Comparison of ENCODE assay signal across 18 cellular contexts in the genomic region with DNA sequence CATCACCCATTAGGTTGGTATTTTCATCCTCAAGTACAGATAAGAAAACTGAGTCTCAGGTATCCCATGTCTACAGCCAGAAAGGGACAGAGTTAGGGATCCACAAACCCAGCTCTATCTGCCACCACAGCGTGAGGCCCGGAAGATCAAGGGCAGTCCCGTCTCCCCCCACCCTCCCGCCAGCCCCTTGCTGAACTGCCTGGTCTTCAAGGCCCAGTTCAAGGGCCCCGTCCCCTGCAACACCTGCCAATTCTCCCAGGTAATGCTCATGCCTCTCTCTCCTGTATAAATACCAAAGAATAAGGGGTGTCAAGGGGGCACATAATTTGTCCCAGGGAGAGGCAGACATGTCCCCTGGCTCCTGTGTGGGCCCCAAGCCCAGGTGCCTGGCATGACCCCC. TPM values are rescaled to one million over a fixed set of nuclear protein-coding genes. Genes with fewer than 3 reads are reported as not detected.
DNase-seq lines count a peak whose midpoint lies in the region; ATAC-seq and TF ChIP-seq lines count a peak whose summit lies in the region.
"Had no signal": no experiment of that assay in that cellular context is flagged by ENCODE, and none has a peak within 500 bp of the region (broad histone marks: within the 10 kb centered on the region; RNA-seq: fewer than 3 reads in every experiment).

No MANE protein-coding gene starts in this region.

- H3K4me3 Mint-ChIP-seq in CD4-positive, alpha-beta memory T cell = no peak overlapping the region
- H3K4me3 Mint-ChIP-seq: B cell; CD8-positive, alpha-beta T cell had no signal

- no peaks in the 10 kb centered on the region for H3K9me2 ChIP-seq in MM.1S (replicated peaks; ENCODE audit: insufficient read depth, low read length)

- TF ChIP-seq CTCF in MM.1S (IDR thresholded peaks at IDR 0.05; ENCODE audit: low read length) (no peak), lower lobe of right lung (IDR thresholded peaks at IDR 0.05) (no peak), sigmoid colon (IDR thresholded peaks at IDR 0.05) (no peak)

- peak overlapping the region; percentile 91 for H3K4me2 ChIP-seq in MM.1S (ENCODE audit: low read depth, low read length)

- H3K4me1 ChIP-seq in MM.1S (ENCODE audit: low read length) (peaks cover 22% of the 10 kb centered on the region), lower lobe of right lung (no peaks in the 10 kb centered on the region), sigmoid colon (no peaks in the 10 kb centered on the region)
- no peaks in the 10 kb centered on the region for H3K4me1 ChIP-seq in CD4-positive, alpha-beta memory T cell (ENCODE audit: insufficient read depth, low read length)
- H3K4me1 ChIP-seq: Caco-2 had no signal

- no peak overlapping the region; the same call in 1 of the 2 replicates for H3K9ac ChIP-seq in MM.1S (ENCODE audit: low read length)
- H3K9ac ChIP-seq: GM23248 had no signal

- ATAC-seq in left ventricle myocardium superior = no peak
- ATAC-seq in lower lobe of right lung = peak; percentile 4 to 14
- ATAC-seq: CD8-positive, alpha-beta T cell; HCT116 had no signal

- H3K36me3 ChIP-seq in MM.1S (replicated peaks; ENCODE audit: insufficient read depth, low read length) = no peaks in the 10 kb centered on the region
- no peaks in the 10 kb centered on the region for H3K36me3 ChIP-seq in lower lobe of right lung
- H3K36me3 ChIP-seq in sigmoid colon = no peaks in the 10 kb centered on the region
- no peaks in the 10 kb centered on the region for H3K36me3 ChIP-seq in CD4-positive, alpha-beta memory T cell (ENCODE audit: insufficient read depth, low read length)

- no peaks in the 10 kb centered on the region for H3K4me1 Mint-ChIP-seq in CD4-positive, alpha-beta memory T cell
- H3K4me1 Mint-ChIP-seq: B cell had no signal

- no peaks in the 10 kb centered on the region for H3K9me3 Mint-ChIP-seq in CD4-positive, alpha-beta memory T cell
- H3K9me3 Mint-ChIP-seq: CD8-positive, alpha-beta T cell had no signal

- H3K4me3 ChIP-seq in MM.1S (ENCODE audit: low read length) (no peak overlapping the region), lower lobe of right lung (no peak overlapping the region), sigmoid colon (no peak overlapping the region)
- no peak overlapping the region for H3K4me3 ChIP-seq in CD4-positive, alpha-beta memory T cell (ENCODE audit: low read length in 2 of 2)
- H3K4me3 ChIP-seq: GM23248 had no signal

- no peaks in the 10 kb centered on the region for H3K79me2 ChIP-seq in MM.1S (ENCODE audit: low read length)

- H3K9me3 ChIP-seq in MM.1S (replicated peaks; ENCODE audit: insufficient read depth, low read length) = no peaks in the 10 kb centered on the region
- H3K9me3 ChIP-seq in lower lobe of right lung = no peaks in the 10 kb centered on the region
- H3K9me3 ChIP-seq in sigmoid colon = no peaks in the 10 kb centered on the region
- no peaks in the 10 kb centered on the region for H3K9me3 ChIP-seq in CD4-positive, alpha-beta memory T cell (ENCODE audit: control insufficient read depth in 1 of 2, low read length in 2 of 2)
- H3K9me3 ChIP-seq: Caco-2 had no signal

- H4K20me1 ChIP-seq in MM.1S (ENCODE audit: insufficient read depth, low read length) = no peaks in the 10 kb centered on the region

- CTCF ChIA-PET in CD4-positive, alpha-beta memory T cell (lab: Charles Lee; ENCODE audit: partially characterized antibody) = no interaction called here

- TF ChIP-seq EP300 in sigmoid colon (IDR thresholded peaks at IDR 0.05) = no peak

- peaks cover 19 to 25% of the 10 kb centered on the region in 2 donors for H3K27me3 Mint-ChIP-seq in CD4-positive, alpha-beta memory T cell

- WGBS in sigmoid colon, 2 donors = 94 to 95% methylated on average over 5 of the region's 5 CpGs

- H3K27ac ChIP-seq in MM.1S (ENCODE audit: low read length) (peak overlapping the region; percentile 94), lower lobe of right lung (no peak overlapping the region), sigmoid colon (no peak overlapping the region)
- H3K27ac ChIP-seq in CD4-positive, alpha-beta memory T cell (ENCODE audit: low read depth, low read length) = no peak overlapping the region
- H3K27ac ChIP-seq: 22Rv1, GM23248 had no signal

- H3K36me3 Mint-ChIP-seq in CD4-positive, alpha-beta memory T cell = no peaks in the 10 kb centered on the region
- H3K36me3 Mint-ChIP-seq: CD8-positive, alpha-beta T cell had no signal

- H2AFZ ChIP-seq in MM.1S (ENCODE audit: low read length) = peak overlapping the region; percentile 78
- H2AFZ ChIP-seq: GM23248 had no signal

- POLR2A ChIA-PET in CD4-positive, alpha-beta memory T cell (lab: Charles Lee; ENCODE audit: partially characterized antibody) = no interaction called here

- TF ChIP-seq POLR2A in sigmoid colon (IDR thresholded peaks at IDR 0.05) = no peak

- H3F3A ChIP-seq in MM.1S (ENCODE audit: insufficient read depth, low read length) = peaks cover 11% of the 10 kb centered on the region

- intact Hi-C loops in cardiac septum (cut with DNase I) (no loop called here), left ventricle myocardium superior (cut with micrococcal nuclease) (no loop called here), lower lobe of right lung (cut with DNase I) (no loop called here), sigmoid colon (cut with DNase I) (no loop called here)
- intact Hi-C loops in CD4-positive, alpha-beta memory T cell (cut with micrococcal nuclease) = no loop called here

- no peak overlapping the region for H3K27ac Mint-ChIP-seq in CD4-positive, alpha-beta memory T cell
- H3K27ac Mint-ChIP-seq: B cell; CD8-positive, alpha-beta T cell had no signal

- DNase-seq in cardiac septum (ENCODE audit: low spot score) (peak; percentile 51), left ventricle myocardium superior (no peak), MM.1S (no peak), lower lobe of right lung (no peak), sigmoid colon (peak; percentile 48), MV-4-11 (lab: John Stamatoyannopoulos, UW) (no peak)
- DNase-seq in activated CD4-positive, alpha-beta T cell treated with anti-CD3 and anti-CD28 coated beads for 1 hour = no peak
- DNase-seq in CD4-positive, alpha-beta memory T cell = no peak
- DNase-seq: C1 segment of cervical spinal cord; CD8-positive, alpha-beta T cell; DMS153; DND-41; GM23248; H7 had no signal

- H3K27me3 ChIP-seq in MM.1S (replicated peaks; ENCODE audit: insufficient read depth, low read length) (no peaks in the 10 kb centered on the region), lower lobe of right lung (ENCODE audit: low read depth) (no peaks in the 10 kb centered on the region), sigmoid colon (peaks cover 0 to 4% (median 0%) of the 10 kb centered on the region in 3 donors)
- H3K27me3 ChIP-seq in CD4-positive, alpha-beta memory T cell (ENCODE audit: insufficient read depth, low read length) = peaks cover 1% of the 10 kb centered on the region

RNA-seq across cellular contexts. Expression of a gene that starts 50.7 kb away (rescaled TPM):
- total RNA-seq in cardiac septum = 0.13 TPM
- 0.42 TPM for total RNA-seq in left ventricle myocardium superior
- total RNA-seq in lower lobe of right lung = 6.1 TPM
- 1 to 10 TPM in 1 of 4 donors, under 1 TPM in 2, not detected in 1; 0.36 to 1.2 (median 0.81) TPM for total RNA-seq in sigmoid colon
- polyA plus RNA-seq in sigmoid colon = under 1 TPM in 1 of 3 donors, not detected in 2; 0.25 TPM
- total RNA-seq in CD4-positive, alpha-beta memory T cell = under 1 TPM in 1 of 2 experiments, not detected in 1; 0.28 TPM
- not detected for polyA plus RNA-seq in CD4-positive, alpha-beta memory T cell
- total RNA-seq: CD8-positive, alpha-beta T cell had no signal

RNA-seq across cellular contexts. Expression of a gene that starts 51.3 kb away (rescaled TPM):
- 5.4 TPM for total RNA-seq in cardiac septum
- 4.4 TPM for total RNA-seq in left ventricle myocardium superior
- 13.9 TPM for total RNA-seq in lower lobe of right lung
- total RNA-seq in sigmoid colon = 10 to 100 TPM in 3 of 4 donors, 1 to 10 TPM in 1; 4.3 to 14.0 (median 11.7) TPM
- polyA plus RNA-seq in sigmoid colon = 1 to 10 TPM in 2 of 3 donors, under 1 TPM in 1; 0.69 to 2.1 (median 1.2) TPM
- total RNA-seq in CD4-positive, alpha-beta memory T cell = 1 to 10 TPM; 1.5 to 1.8 TPM
- polyA plus RNA-seq in CD4-positive, alpha-beta memory T cell = 1 to 10 TPM; 1.9 to 2.2 TPM

Comparison
In these comparisons a context has a peak if more than half of its experiments do, and no peak if none do; other contexts are left out.
1. DNase-seq: peak in cardiac septum (single experiment) and sigmoid colon (single experiment); none in left ventricle myocardium superior (single experiment), MM.1S (single experiment), lower lobe of right lung (single experiment), MV-4-11 (single experiment), activated CD4-positive, alpha-beta T cell treated with anti-CD3 and anti-CD28 coated beads for 1 hour (single experiment) and CD4-positive, alpha-beta memory T cell (0 of 5).